8 cellular contexts compared by ENCODE assay signal in the genomic region with DNA sequence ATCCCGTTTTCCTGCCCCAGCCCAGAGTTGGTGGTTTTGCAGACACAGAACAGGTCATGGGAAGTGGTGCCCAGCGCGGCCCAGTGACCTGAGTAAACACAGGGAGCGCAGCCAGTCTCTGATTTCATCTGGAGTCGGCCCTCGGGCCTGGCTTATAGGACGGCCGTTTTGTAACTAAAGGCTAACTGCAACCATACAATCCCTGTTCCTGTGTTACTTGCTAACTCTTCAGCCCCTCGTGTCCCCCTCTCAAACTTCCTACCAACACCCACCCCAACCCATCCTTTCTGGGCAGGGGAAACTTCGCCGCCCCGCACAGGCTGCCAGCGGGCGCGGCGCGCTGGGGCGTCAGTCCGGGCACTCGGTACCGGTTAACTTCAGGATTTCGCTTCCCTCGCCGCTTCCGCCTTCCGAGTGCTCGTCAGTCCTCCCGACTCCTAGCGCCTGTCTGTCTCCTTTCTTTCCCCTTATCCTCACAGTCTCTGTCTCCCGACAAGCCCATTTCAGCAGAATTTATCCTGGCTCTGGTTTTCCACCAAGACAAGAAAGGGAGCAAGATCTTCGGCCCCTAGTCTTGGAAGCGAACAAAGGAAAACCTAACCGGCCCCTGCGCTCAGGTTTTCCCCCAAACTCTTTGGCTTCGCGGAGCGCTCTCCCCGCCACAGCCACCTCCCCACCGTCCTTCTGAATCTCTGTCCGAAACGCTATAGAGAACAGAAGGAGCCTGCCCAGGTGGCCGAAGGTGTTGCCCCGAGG. TPM values are rescaled to one million over a fixed set of nuclear protein-coding genes. Genes with fewer than 3 reads are reported as not detected.
A peak's percentile ranks its signal among the peaks of the same experiment; 100 is the strongest.
DNase-seq lines count a peak whose midpoint lies in the region; ATAC-seq, FAIRE-seq and TF ChIP-seq lines count a peak whose summit lies in the region.

No MANE protein-coding gene starts in this region.

- H3K27me3 ChIP-seq in lower lobe of right lung (ENCODE audit: low read depth) (peaks cover 99% of the 10 kb centered on the region), pancreas (peaks cover 22 to 91% (median 43%) of the 10 kb centered on the region in 4 donors)

- intact Hi-C loops in lower lobe of right lung (cut with DNase I) = no loop called here
- intact Hi-C loops in pancreas (cut with DNase I) = no loop called here

- no peaks in the 10 kb centered on the region for H3K9me3 ChIP-seq in lower lobe of right lung
- no peaks in the 10 kb centered on the region for H3K9me3 ChIP-seq in pancreas

- no peak for FAIRE-seq in pancreas (lab: Jason Lieb, UNC)

- in situ Hi-C loops in astrocyte of the cerebellum (cut with HindIII; ENCODE audit: low sequenced_read_pairs) = loop anchor here (10.0 kb wide), 1 partner anchor 378 kb away; no protein-coding TSS in a partner anchor

- peak overlapping the region; percentile 62 for H3K4me3 ChIP-seq in astrocyte of the cerebellum (ENCODE audit: low read depth, low read length)
- H3K4me3 ChIP-seq in lower lobe of right lung = peak overlapping the region; percentile 54
- peak overlapping the region in 1 of 4 donors; percentile 46 for H3K4me3 ChIP-seq in pancreas

- H3K36me3 ChIP-seq in lower lobe of right lung (no peaks in the 10 kb centered on the region), pancreas (no peaks in the 10 kb centered on the region)

- DNase-seq in ELF-1 (ENCODE audit: low read depth, low spot score) = peak; percentile 72
- peak; percentile 81 for DNase-seq in M059J (ENCODE audit: low read depth)
- DNase-seq in astrocyte of the cerebellum (ENCODE audit: low read depth) = no peak
- DNase-seq in lower lobe of right lung = peak; percentile 49
- no peak for DNase-seq in COLO829 (ENCODE audit: low spot score)
- DNase-seq in pancreas = no peak

- peak in 1 of 2 donors; percentile 38 for ATAC-seq in lower lobe of right lung
- no peak for ATAC-seq in HG02588 (IDR thresholded peaks at IDR 0.05; ENCODE audit: unreplicated experiment)
- ATAC-seq in GM19467 (IDR thresholded peaks at IDR 0.05; ENCODE audit: unreplicated experiment) = no peak
- ATAC-seq in pancreas = no peak

- no peak overlapping the region for H3K27ac ChIP-seq in lower lobe of right lung
- no peak overlapping the region for H3K27ac ChIP-seq in pancreas

- 8 to 10% methylated on average over 43 of the region's 43 CpGs for WGBS in pancreas, 2 donors

- peaks cover 53% of the 10 kb centered on the region for H3K4me1 ChIP-seq in lower lobe of right lung
- H3K4me1 ChIP-seq in pancreas = peaks cover 4 to 21% (median 11%) of the 10 kb centered on the region in 3 donors

- no peak for TF ChIP-seq CTCF in astrocyte of the cerebellum (IDR thresholded peaks at IDR 0.05; ENCODE audit: low read depth, low read length, missing control alignments)
- TF ChIP-seq CTCF in lower lobe of right lung (IDR thresholded peaks at IDR 0.05) = no peak
- no peak for TF ChIP-seq CTCF in pancreas (IDR thresholded peaks at IDR 0.05)

RNA-seq across cellular contexts. Expression of gene SIX1, which starts 2.0 kb away (rescaled TPM):
- total RNA-seq in M059J (2014; rRNA removed; shearing (Covaris generic)) = 8.0 and 12.5 TPM in 2 replicates
- total RNA-seq in lower lobe of right lung (2.3 TPM), pancreas (under 1 TPM in 3 of 6 donors, not detected in 3; 0.06 to 0.09 (median 0.06) TPM)
- under 1 TPM in 1 of 2 donors, not detected in 1; 0.08 TPM for polyA plus RNA-seq in pancreas

Comparison
In these comparisons a context has a peak if more than half of its experiments do, and no peak if none do; other contexts are left out.
1. DNase-seq: peak in ELF-1 (single experiment), M059J (single experiment) and lower lobe of right lung (single experiment); none in astrocyte of the cerebellum (single experiment), COLO829 (single experiment) and pancreas (0 of 6).